ENCODE assay signal across 21 cellular contexts in the genomic region with DNA sequence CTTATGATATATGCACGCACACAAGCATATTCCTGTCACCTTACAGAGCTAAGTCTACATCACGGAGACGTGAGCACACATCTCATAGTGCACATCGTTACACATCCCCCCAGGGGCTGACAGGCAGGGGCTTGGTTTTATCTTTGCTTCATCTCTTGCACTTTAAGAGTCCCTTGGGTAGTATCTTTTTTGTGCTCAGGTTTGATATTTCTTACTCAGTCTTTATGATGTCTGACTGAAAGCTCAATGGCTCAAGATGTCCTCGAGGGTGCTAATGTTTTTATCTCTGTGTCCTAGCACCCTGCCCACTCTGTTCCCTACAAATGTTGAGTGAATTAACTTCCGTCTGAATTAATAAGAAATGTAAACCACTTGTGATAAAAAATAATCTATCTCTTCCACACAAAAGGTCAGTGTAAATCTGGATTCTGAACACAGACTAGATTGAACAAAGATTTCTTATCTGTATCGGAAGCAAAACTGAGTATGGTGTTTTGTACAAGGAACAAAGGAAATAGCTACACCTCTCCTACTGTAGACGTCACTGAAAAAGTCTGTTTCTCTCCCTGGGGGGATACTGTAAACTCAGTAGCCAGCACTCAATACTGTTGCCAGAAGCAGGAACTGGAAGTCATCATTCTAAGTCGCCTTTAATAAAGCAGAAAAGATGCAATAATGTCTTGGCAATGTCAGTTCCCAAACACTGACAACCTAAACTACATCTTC.
"Had no signal": no experiment of that assay in that cellular context is flagged by ENCODE, and none has a peak within 500 bp of the region (broad histone marks: within the 10 kb centered on the region; RNA-seq: fewer than 3 reads in every experiment).

No MANE protein-coding gene starts in this region.

- H3K27me3 Mint-ChIP-seq: activated B cell treated with CpG ODN at 0.5 μM for 24 hours; activated CD4-positive, alpha-beta T cell treated with anti-CD3 and anti-CD28 coated beads, Interleukin-2, amount 10 ng/mL, durations not matched to agents 24 days and 14 days; activated naive CD8-positive, alpha-beta T cell treated with anti-CD3 and anti-CD28 coated beads for 36 hours; memory B cell; progenitor cell of endocrine pancreas; stimulated activated naive CD8-positive, alpha-beta T cell treated with anti-CD3 and anti-CD28 coated beads, Interleukin-15, Interleukin-2, amounts not matched to agents 100 ng/mL and 50 ng/mL, for 24 hours had no signal

- H3K27me3 ChIP-seq: body of pancreas, right lobe of liver, suprapubic skin had no signal

- H3K36me3 ChIP-seq: right lobe of liver, suprapubic skin had no signal

- H3K4me3 Mint-ChIP-seq: activated B cell treated with CpG ODN at 0.5 μM for 24 hours; activated CD4-positive, alpha-beta T cell treated with anti-CD3 and anti-CD28 coated beads, Interleukin-2, amount 10 ng/mL, durations not matched to agents 24 days and 14 days; activated CD8-positive, alpha-beta T cell treated with anti-CD3 and anti-CD28 coated beads, Interleukin-2, amount 10 ng/mL, durations not matched to agents 7 days and 5 days; activated naive CD8-positive, alpha-beta T cell treated with anti-CD3 and anti-CD28 coated beads for 36 hours; memory B cell; nephron; stimulated activated naive CD8-positive, alpha-beta T cell treated with anti-CD3 and anti-CD28 coated beads, Interleukin-15, Interleukin-2, amounts not matched to agents 100 ng/mL and 50 ng/mL, for 24 hours; T-helper 2 cell treated with Interferon-gamma antibody and Interleukin-4, amounts not matched to agents 5 μg/mL and 100 μg/mL, for 36 hours had no signal

- H3K9me3 Mint-ChIP-seq: activated CD4-positive, alpha-beta T cell treated with anti-CD3 and anti-CD28 coated beads, Interleukin-2, amount 10 ng/mL, durations not matched to agents 24 days and 14 days; activated naive CD8-positive, alpha-beta T cell treated with anti-CD3 and anti-CD28 coated beads for 36 hours; memory B cell; nephron; stimulated activated naive CD8-positive, alpha-beta T cell treated with anti-CD3 and anti-CD28 coated beads, Interleukin-15, Interleukin-2, amounts not matched to agents 100 ng/mL and 50 ng/mL, for 24 hours; T-helper 2 cell treated with Interferon-gamma antibody and Interleukin-4, amounts not matched to agents 5 μg/mL and 100 μg/mL, for 36 hours had no signal

- H3K27ac ChIP-seq: body of pancreas, right lobe of liver, suprapubic skin had no signal

- H3K4me1 ChIP-seq: body of pancreas, suprapubic skin had no signal

- H3K36me3 Mint-ChIP-seq: activated naive CD8-positive, alpha-beta T cell treated with anti-CD3 and anti-CD28 coated beads for 36 hours; memory B cell had no signal

- H3K4me3 ChIP-seq: body of pancreas, right lobe of liver, suprapubic skin had no signal

- H3K9me3 ChIP-seq: body of pancreas, right lobe of liver, suprapubic skin had no signal

- ATAC-seq: activated CD8-positive, alpha-beta T cell treated with anti-CD3 and anti-CD28 coated beads, Interleukin-2, amount 10 ng/mL, durations not matched to agents 7 days and 5 days; body of pancreas; left lobe of liver; right lobe of liver had no signal

- H3K4me1 Mint-ChIP-seq: activated B cell treated with CpG ODN at 0.5 μM for 24 hours; activated CD4-positive, alpha-beta T cell treated with anti-CD3 and anti-CD28 coated beads, Interleukin-2, amount 10 ng/mL, durations not matched to agents 24 days and 14 days; activated naive CD8-positive, alpha-beta T cell treated with anti-CD3 and anti-CD28 coated beads for 36 hours had no signal

- DNase-seq: activated B cell treated with CpG ODN at 0.5 μM for 24 hours; activated CD4-positive, alpha-beta T cell treated with anti-CD3 and anti-CD28 coated beads, Interleukin-2, amount 10 ng/mL, durations not matched to agents 24 days and 14 days; activated CD8-positive, alpha-beta memory T cell treated with anti-CD3 and anti-CD28 coated beads, Interleukin-2, amount 50 U/mL, for 4 hours; activated CD8-positive, alpha-beta T cell treated with anti-CD3 and anti-CD28 coated beads, Interleukin-2, amount 10 ng/mL, durations not matched to agents 7 days and 5 days; activated gamma-delta T cell treated with Interleukin-2 at 50 U/mL for 16 hours; activated naive CD8-positive, alpha-beta T cell treated with anti-CD3 and anti-CD28 coated beads for 36 hours; activated T-cell treated with anti-CD3 and anti-CD28 coated beads, Interleukin-2, amount 50 U/mL, for 48 hours; amygdala; body of pancreas; central memory CD4-positive, alpha-beta T cell; cortex of kidney; effector CD8-positive, alpha-beta T cell; foreskin melanocyte; right lobe of liver had no signal

- H3K27ac Mint-ChIP-seq: activated B cell treated with CpG ODN at 0.5 μM for 24 hours; activated CD4-positive, alpha-beta T cell treated with anti-CD3 and anti-CD28 coated beads, Interleukin-2, amount 10 ng/mL, durations not matched to agents 24 days and 14 days; activated CD8-positive, alpha-beta T cell treated with anti-CD3 and anti-CD28 coated beads, Interleukin-2, amount 10 ng/mL, durations not matched to agents 7 days and 5 days; activated naive CD8-positive, alpha-beta T cell treated with anti-CD3 and anti-CD28 coated beads for 36 hours; memory B cell; progenitor cell of endocrine pancreas; stimulated activated naive CD8-positive, alpha-beta T cell treated with anti-CD3 and anti-CD28 coated beads, Interleukin-15, Interleukin-2, amounts not matched to agents 100 ng/mL and 50 ng/mL, for 24 hours; T-helper 2 cell treated with Interferon-gamma antibody and Interleukin-4, amounts not matched to agents 5 μg/mL and 100 μg/mL, for 36 hours had no signal
